ENCODE assay signal across 16 cellular contexts in the genomic region with DNA sequence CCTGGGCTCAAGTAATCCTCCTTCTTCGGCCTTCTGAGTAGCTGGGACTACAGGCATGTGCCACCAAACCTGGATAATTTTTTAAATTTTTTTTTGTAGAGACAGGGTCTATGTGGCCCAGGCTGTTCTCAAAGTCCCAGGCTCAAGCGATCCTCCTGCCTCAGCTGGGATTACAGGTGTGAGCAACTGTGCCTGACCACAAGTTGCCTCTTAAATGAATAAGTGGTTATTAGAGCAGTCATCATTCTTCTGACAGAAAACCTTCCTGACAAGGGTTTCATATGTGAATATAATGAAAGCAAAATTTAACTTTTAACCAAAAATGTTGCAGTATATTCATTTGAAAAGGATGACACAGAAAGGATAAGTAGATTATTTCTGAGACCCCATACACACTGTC.
DNase-seq lines count a peak whose midpoint lies in the region; ATAC-seq, FAIRE-seq and TF ChIP-seq lines count a peak whose summit lies in the region.
"Had no signal": no experiment of that assay in that cellular context is flagged by ENCODE, and none has a peak within 500 bp of the region (broad histone marks: within the 10 kb centered on the region; RNA-seq: fewer than 3 reads in every experiment).

No MANE protein-coding gene starts in this region.

- H3K9me3 ChIP-seq in CD8-positive, alpha-beta T cell (ENCODE audit: low read length), result no peaks in the 10 kb centered on the region
- H3K9me3 ChIP-seq: HAP-1 had no signal

- no peaks in the 10 kb centered on the region for H3K36me3 ChIP-seq in CD8-positive, alpha-beta T cell (ENCODE audit: insufficient read depth, low read length)
- H3K36me3 ChIP-seq: HAP-1 had no signal

- H3K27me3 Mint-ChIP-seq in CD8-positive, alpha-beta T cell (ENCODE audit: low read depth), result no peaks in the 10 kb centered on the region

- no peaks in the 10 kb centered on the region for H3K4me1 ChIP-seq in CD8-positive, alpha-beta T cell (ENCODE audit: insufficient read depth, low read length)
- H3K4me1 ChIP-seq: HAP-1 had no signal

- no peak overlapping the region for H3K4me3 Mint-ChIP-seq in CD8-positive, alpha-beta T cell

- no peaks in the 10 kb centered on the region for H3K36me3 Mint-ChIP-seq in CD8-positive, alpha-beta T cell

- no peaks in the 10 kb centered on the region for H3K9me3 Mint-ChIP-seq in CD8-positive, alpha-beta T cell

- H3K27me3 ChIP-seq in CD8-positive, alpha-beta T cell (ENCODE audit: insufficient read depth, low read length), result no peaks in the 10 kb centered on the region

- no peak overlapping the region for H3K4me3 ChIP-seq in CD8-positive, alpha-beta T cell (ENCODE audit: low read depth, low read length)
- H3K4me3 ChIP-seq: HAP-1, smooth muscle cell had no signal

- no peak for TF ChIP-seq CTCF in CD8-positive, alpha-beta T cell (IDR thresholded peaks at IDR 0.05)
- TF ChIP-seq CTCF in D721Med (IDR thresholded peaks at IDR 0.05; ENCODE audit: insufficient read depth, missing control alignments), result no peak

- H3K27ac ChIP-seq in substantia nigra (ENCODE audit: low read depth, low read length, poor library complexity, severe bottlenecking), result no peak overlapping the region
- H3K27ac ChIP-seq in CD8-positive, alpha-beta T cell (ENCODE audit: low read depth, low read length), result no peak overlapping the region
- H3K27ac ChIP-seq: VCaP had no signal

- no peak overlapping the region for H3K27ac Mint-ChIP-seq in CD8-positive, alpha-beta T cell

- DNase-seq in GM18507 (ENCODE audit: extremely low spot score, insufficient read length, low read depth), result no peak
- DNase-seq in substantia nigra (lab: John Stamatoyannopoulos, UW), result no peak
- no peak for DNase-seq in CD8-positive, alpha-beta T cell
- no peak for DNase-seq in D721Med (ENCODE audit: insufficient read length, low spot score)
- DNase-seq in stimulated activated CD8-positive, alpha-beta memory T cell treated with anti-CD3 and anti-CD28 coated beads, Interleukin-4, amount 100 ng/mL, for 48 hours, result no peak
- DNase-seq: activated T-cell treated with anti-CD3 and anti-CD28 coated beads, Interleukin-2, amount 50 U/mL, for 48 hours; AML-193; Karpas-422; left ventricle myocardium superior; NCI-H226 had no signal

- ATAC-seq in GM19455 (IDR thresholded peaks at IDR 0.05; ENCODE audit: unreplicated experiment) (peak; percentile 89), HG02798 (IDR thresholded peaks at IDR 0.05; ENCODE audit: poor library complexity, unreplicated experiment) (peak; percentile 87), HG03432 (IDR thresholded peaks at IDR 0.05; ENCODE audit: unreplicated experiment) (peak; percentile 92)
- ATAC-seq in CD8-positive, alpha-beta T cell, result no peak
- ATAC-seq: left ventricle myocardium superior had no signal

- POLR2A ChIA-PET in CD8-positive, alpha-beta T cell (lab: Charles Lee), result no interaction called here

- H3K4me1 Mint-ChIP-seq in CD8-positive, alpha-beta T cell (ENCODE audit: low read depth), result no peaks in the 10 kb centered on the region

- FAIRE-seq in GM18507 (lab: Jason Lieb, UNC) (peak; percentile 77), D721Med (lab: Jason Lieb, UNC) (no peak)

- intact Hi-C loops in CD8-positive, alpha-beta T cell (cut with DNase I, micrococcal nuclease), result no loop called here

- CTCF ChIA-PET in CD8-positive, alpha-beta T cell (lab: Charles Lee), result no interaction called here
